ENCODE assay signal across 8 cellular contexts in genomic region chr5:154857091-154857533, GRCh38. TPM values are rescaled to one million over a fixed set of nuclear protein-coding genes. Genes with fewer than 3 reads are reported as not detected.
A peak's percentile ranks its signal among the peaks of the same experiment; 100 is the strongest.
DNase-seq lines count a peak whose midpoint lies in the region; ATAC-seq and TF ChIP-seq lines count a peak whose summit lies in the region.

No MANE protein-coding gene starts in this region.

- H4K20me1 ChIP-seq in OCI-LY7 (ENCODE audit: insufficient read depth, low read length) = peaks cover 22% of the 10 kb centered on the region

- H3K4me1 ChIP-seq in OCI-LY7 (ENCODE audit: insufficient read depth, low read length, poor library complexity, severe bottlenecking) (peaks cover 28% of the 10 kb centered on the region), body of pancreas (peaks cover 34% of the 10 kb centered on the region)

- 2 to 3% methylated on average over 7 to 17 of the region's 17 CpGs for WGBS in body of pancreas, 2 donors

- no TSS peak for BruUV-seq in OCI-LY7 (replicated peaks; lab: Mats Ljungman, UMichigan)

- CTCF ChIA-PET in OCI-LY7 (lab: Charles Lee; ENCODE audit: unreplicated experiment) = interaction anchor here (0.6 kb wide), 1 partner anchor 10 kb away, joined by 3 read pairs; no protein-coding TSS in a partner anchor

- peak overlapping the region; percentile 97 for H3K4me3 ChIP-seq in OCI-LY7 (ENCODE audit: low read depth, low read length, poor library complexity, severe bottlenecking)
- H3K4me3 ChIP-seq in body of pancreas = peak overlapping the region; percentile 10 to 91

- peak overlapping the region; percentile 85 for H2AFZ ChIP-seq in OCI-LY7 (ENCODE audit: low read length)

- intact Hi-C loops in OCI-LY7 (cut with micrococcal nuclease; ENCODE audit: unreplicated experiment) = loop anchor here (5.0 kb wide), 1 partner anchor 410 kb away; the partner anchor contains the start of gene SAP30L
- intact Hi-C loops in body of pancreas (cut with DNase I) = no loop called here

- peak; percentile 69 for DNase-seq in NCI-H510A treated with DMSO at 0.1 percent for 48 hours (lab: John Stamatoyannopoulos, UW)
- no peak for DNase-seq in NCI-H510A (lab: John Stamatoyannopoulos, UW)
- DNase-seq in OCI-LY7 (ENCODE audit: low spot score) = peak; percentile 62
- DNase-seq in body of pancreas = no peak
- DNase-seq in iris pigment epithelial cell (ENCODE audit: low read depth) = peak; percentile 23
- peak; percentile 24 to 37 for DNase-seq in stimulated activated CD4-positive, alpha-beta T cell treated with anti-CD3 and anti-CD28 coated beads, Interleukin-4, amount 100 ng/mL, for 48 hours (ENCODE audit: low read depth in 2 of 2)
- DNase-seq in central memory CD4-positive, alpha-beta T cell = no peak

- H3K9me3 ChIP-seq in OCI-LY7 (ENCODE audit: low read length) (no peaks in the 10 kb centered on the region), body of pancreas (no peaks in the 10 kb centered on the region)

- POLR2A ChIA-PET in OCI-LY7 (lab: Charles Lee) = interaction anchor here (0.5 to 1.8 kb wide), 10 partner anchors 9 to 1085 kb away, joined by 3 to 7 read pairs (median 4); no protein-coding TSS in a partner anchor

- no peaks in the 10 kb centered on the region for H3K9me2 ChIP-seq in OCI-LY7 (ENCODE audit: insufficient read depth, low read length)

- H3K27ac ChIP-seq in OCI-LY7 (ENCODE audit: low read depth, low read length, poor library complexity, severe bottlenecking) (peak overlapping the region; percentile 89), body of pancreas (peak overlapping the region; percentile 95 to 100 (median 99))

- H3K27me3 ChIP-seq in body of pancreas = no peaks in the 10 kb centered on the region

- TF ChIP-seq POLR2A in body of pancreas (IDR thresholded peaks at IDR 0.05) = no peak

- ATAC-seq in HG02798 (IDR thresholded peaks at IDR 0.05; ENCODE audit: poor library complexity, unreplicated experiment) (peak; percentile 26), body of pancreas (no peak)

- peaks cover 24% of the 10 kb centered on the region for H3K36me3 ChIP-seq in OCI-LY7 (ENCODE audit: insufficient read depth, low read length)
- no peaks in the 10 kb centered on the region for H3K36me3 ChIP-seq in body of pancreas (replicated peaks in 1 of 2; ENCODE audit: insufficient read depth in 1 of 2, low read depth in 2 of 2)

- no peak for TF ChIP-seq CTCF in OCI-LY7 (conservative IDR thresholded peaks at IDR 0.05; ENCODE audit: low read length)
- no peak for TF ChIP-seq CTCF in body of pancreas (IDR thresholded peaks at IDR 0.05)

- H3K79me2 ChIP-seq in OCI-LY7 (ENCODE audit: insufficient read depth, low read depth, low read length) = peaks cover 36% of the 10 kb centered on the region

- peak overlapping the region; percentile 78 for H3K4me2 ChIP-seq in OCI-LY7 (ENCODE audit: low read length)

RNA-seq across cellular contexts. Expression of gene CNOT8, which starts 1.3 kb away (rescaled TPM):
- total RNA-seq in OCI-LY7 (2014; rRNA removed; shearing (Covaris generic)) = 52.4 and 53.6 TPM in 2 replicates
- total RNA-seq in OCI-LY7 (2022) = 79.4 and 85.3 TPM in 2 replicates
- total RNA-seq in body of pancreas = 10 to 100 TPM; 19.8 to 32.4 TPM

RNA-seq across cellular contexts. Expression of gene FAXDC2, which starts 6.7 kb away (rescaled TPM):
- 0.13 TPM in 2 replicates for total RNA-seq in OCI-LY7 (2014; rRNA removed; shearing (Covaris generic))
- total RNA-seq in OCI-LY7 (2022) (0.10 and 0.28 TPM in 2 replicates), body of pancreas (10 to 100 TPM in 1 of 2 donors, 1 to 10 TPM in 1; 8.0 to 10.9 TPM)

Comparison
In these comparisons a context has a peak if more than half of its experiments do, and no peak if none do; other contexts are left out.
1. DNase-seq: peak in NCI-H510A treated with DMSO at 0.1 percent for 48 hours (single experiment), OCI-LY7 (single experiment), iris pigment epithelial cell (single experiment) and stimulated activated CD4-positive, alpha-beta T cell treated with anti-CD3 and anti-CD28 coated beads, Interleukin-4, amount 100 ng/mL, for 48 hours (2 of 2); none in NCI-H510A (single experiment), body of pancreas (0 of 4) and central memory CD4-positive, alpha-beta T cell (single experiment).
2. RNA of gene FAXDC2, which starts 6.7 kb away (total RNA-seq): 8.0 to 10.9 TPM in body of pancreas; 0.10 to 0.28 TPM in OCI-LY7; every median in the first group is over 4 times any median in the second.